ENCODE assay signal across 14 cellular contexts in genomic region chr4:20641971-20642370, GRCh38.
DNase-seq lines count a peak whose midpoint lies in the region; FAIRE-seq and TF ChIP-seq lines count a peak whose summit lies in the region.
"Had no signal": no experiment of that assay in that cellular context is flagged by ENCODE, and none has a peak within 500 bp of the region (broad histone marks: within the 10 kb centered on the region; RNA-seq: fewer than 3 reads in every experiment).

No MANE protein-coding gene starts in this region.

- peak; percentile 37 to 54 for DNase-seq in NCI-H2081 (lab: John Stamatoyannopoulos, UW)
- no peak for DNase-seq in NCI-H2081 treated with DMSO at 0.1 percent for 48 hours (lab: John Stamatoyannopoulos, UW)
- DNase-seq in NOMO-1 (lab: John Stamatoyannopoulos, UW; ENCODE audit: unreplicated experiment in 2 of 2) = peak; percentile 72 to 83
- DNase-seq in OCI-M1 (lab: John Stamatoyannopoulos, UW) = peak; percentile 6
- DNase-seq in medulla oblongata (ENCODE audit: extremely low spot score) = peak; percentile 27
- DNase-seq in NCI-H82 (lab: John Stamatoyannopoulos, UW) = no peak
- no peak for DNase-seq in AML-193 (lab: John Stamatoyannopoulos, UW)
- no peak for DNase-seq in H54 (ENCODE audit: insufficient read length, low spot score)
- DNase-seq: ACHN; C1 segment of cervical spinal cord; CD4-positive, alpha-beta memory T cell; DMS53; H9; IMR-90 had no signal

- TF ChIP-seq POLR2A in H54 (IDR thresholded peaks at IDR 0.05; ENCODE audit: low read depth, low read length) = no peak

- no peak for FAIRE-seq in H54 (lab: Jason Lieb, UNC)

Comparison
In these comparisons a context has a peak if more than half of its experiments do, and no peak if none do; other contexts are left out.
1. DNase-seq: peak in NCI-H2081 (2 of 2), NOMO-1 (2 of 2), OCI-M1 (single experiment) and medulla oblongata (single experiment); none in NCI-H2081 treated with DMSO at 0.1 percent for 48 hours (single experiment), NCI-H82 (single experiment), AML-193 (0 of 2) and H54 (single experiment).